In the genomic region with DNA sequence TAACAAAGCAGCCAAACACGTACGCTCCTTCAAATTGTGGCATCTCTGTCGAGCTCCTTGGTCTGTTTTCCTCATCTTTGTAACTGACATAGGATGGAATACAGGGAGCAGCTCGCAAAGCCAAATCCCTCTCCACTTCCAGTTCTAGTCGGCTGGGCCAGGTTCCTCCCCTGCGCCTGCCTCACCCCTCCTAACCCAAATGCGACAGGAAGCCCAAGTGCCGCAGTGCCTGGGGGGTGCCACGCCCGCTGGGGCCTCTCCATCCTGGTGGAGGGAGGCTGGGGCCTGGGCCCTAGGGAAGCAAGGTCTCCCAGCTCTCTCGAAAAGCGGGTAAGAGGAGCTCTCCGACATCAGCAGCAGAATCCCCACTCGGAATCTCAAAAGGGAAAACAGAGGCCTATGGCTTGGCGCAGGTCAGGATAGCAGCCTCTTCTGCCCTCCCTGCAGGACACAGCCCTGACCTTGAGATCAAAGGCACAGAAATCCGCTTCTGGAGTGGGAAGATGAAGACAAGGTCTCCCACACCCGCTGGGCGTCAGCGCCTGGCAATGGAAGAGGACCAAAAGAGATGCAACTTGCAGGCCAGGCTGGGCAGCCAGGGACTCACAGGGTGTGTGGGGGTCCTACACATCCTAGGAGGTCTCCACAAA, we compare ENCODE assay signal across 29 cellular contexts.
DNase-seq lines count a peak whose midpoint lies in the region; ATAC-seq, FAIRE-seq and TF ChIP-seq lines count a peak whose summit lies in the region.
"Had no signal": no experiment of that assay in that cellular context is flagged by ENCODE, and none has a peak within 500 bp of the region (broad histone marks: within the 10 kb centered on the region; RNA-seq: fewer than 3 reads in every experiment).

No MANE protein-coding gene starts in this region.

- TF ChIP-seq RAD21 in HCT116 (IDR thresholded peaks at IDR 0.05; ENCODE audit: low read depth) (no peak), H1 (IDR thresholded peaks at IDR 0.05 in 1 of 2, conservative IDR thresholded peaks at IDR 0.05 in 1 of 2; ENCODE audit: low read depth in 2 of 2, low read length in 2 of 2) (no peak)

- H3K4me3 Mint-ChIP-seq in nephron = peak overlapping the region in 2 of 3 experiments; percentile 8 to 42
- H3K4me3 Mint-ChIP-seq: activated B cell treated with CpG ODN at 0.5 μM for 24 hours; activated CD4-positive, alpha-beta T cell treated with anti-CD3 and anti-CD28 coated beads, Interleukin-2, amount 10 ng/mL, durations not matched to agents 7 days and 5 days; activated T-cell treated with anti-CD3 and anti-CD28 coated beads, Interleukin-2, amount 50 U/mL, for 24 hours; natural killer cell treated with Interleukin-12 subunit alpha and Interleukin-12 subunit beta and Interleukin-15 and Interleukin-18, amount 100 ng/mL, for 72 hours had no signal

- peak overlapping the region; percentile 82; the same call in 1 of the 2 replicates for H2AK5ac ChIP-seq in H1 (ENCODE audit: low read depth, low read length)

- H3K4me2 ChIP-seq in HCT116 (ENCODE audit: low read length) (no peak overlapping the region), H1 (ENCODE audit: insufficient read depth in 1 of 2, low read depth in 2 of 2, low read length in 2 of 2) (peak overlapping the region; percentile 82 to 99)

- H3K18ac ChIP-seq in H1 (ENCODE audit: extremely low read depth, low read length) = peak overlapping the region; percentile 55

- no peak overlapping the region; the same call in 1 of the 2 replicates for H2BK15ac ChIP-seq in H1 (ENCODE audit: low read length)

- H3K4me1 ChIP-seq in ES-I3 (ENCODE audit: insufficient read depth, low read length) (peaks cover 43% of the 10 kb centered on the region), HCT116 (ENCODE audit: control insufficient read depth in 1 of 2, insufficient read depth in 2 of 2, low read length in 2 of 2) (peaks cover 23 to 29% of the 10 kb centered on the region in 2 experiments), H1 (replicated peaks in 1 of 4; ENCODE audit: control insufficient read depth in 3 of 4, insufficient read depth in 4 of 4, low read length in 3 of 4) (peaks cover 13 to 67% (median 56%) of the 10 kb centered on the region in 4 experiments)

- H3K79me1 ChIP-seq in H1 (ENCODE audit: low read depth, low read length) = peaks cover 12% of the 10 kb centered on the region; the same call in 1 of the 2 replicates

- H4K91ac ChIP-seq in H1 (replicated peaks; ENCODE audit: insufficient read length, low read length) = peak overlapping the region; percentile 5

- H2AFZ ChIP-seq in HCT116 (ENCODE audit: low read depth, low read length, poor library complexity, severe bottlenecking) (no peak overlapping the region), H1 (ENCODE audit: low read length) (no peak overlapping the region)

- 5% methylated on average over 19 of the region's 19 CpGs; no CpG with 5 or more reads in 1 of the 2 experiments for WGBS in H1 (ENCODE audit: extremely low coverage in 1 of 2, insufficient coverage in 1 of 2, insufficient read length in 1 of 2, insufficient replicate concordance in 2 of 2, low coverage in 1 of 2, low lambda C conversion rate in 2 of 2, missing lambda C conversion rate in 1 of 2), 2 experiments

- H3K23ac ChIP-seq in H1 (ENCODE audit: insufficient read length) = no peak overlapping the region

- no peak overlapping the region for H4K5ac ChIP-seq in H1 (ENCODE audit: insufficient read length, low read depth, low read length)

- H3K36me3 Mint-ChIP-seq in nephron (ENCODE audit: low read depth) = no peaks in the 10 kb centered on the region
- H3K36me3 Mint-ChIP-seq: natural killer cell treated with Interleukin-12 subunit alpha and Interleukin-12 subunit beta and Interleukin-15 and Interleukin-18, amount 100 ng/mL, for 72 hours had no signal

- peaks cover 76% of the 10 kb centered on the region for H3K27me3 Mint-ChIP-seq in nephron (ENCODE audit: low read depth)

- DNase-seq in HCT116 (ENCODE audit: low read depth, low spot score) (no peak), H1 (ENCODE audit: low read depth in 1 of 2, low spot score in 2 of 2) (peak in 1 of 2 experiments; percentile 67), ureter (ENCODE audit: low spot score) (no peak), GF-D8 (lab: John Stamatoyannopoulos, UW) (no peak), AG08395 (ENCODE audit: low spot score) (no peak)
- DNase-seq: activated B cell treated with CpG ODN at 0.5 μM for 24 hours; activated CD4-positive, alpha-beta T cell treated with anti-CD3 and anti-CD28 coated beads, Interleukin-2, amount 10 ng/mL, durations not matched to agents 7 days and 5 days; activated gamma-delta T cell; Calu3; cortex of kidney; effector memory CD4-positive, alpha-beta T cell; GOT3; Karpas-422; NCI-H1417; NCI-H2029 treated with DMSO at 0.1 percent for 48 hours; NCI-H345; ovary; Peyer's patch; SHP77 treated with DMSO at 0.1 percent for 48 hours; stimulated activated naive CD4-positive, alpha-beta T cell treated with Interleukin-2 at 50 U/mL for 16 hours; upper lobe of right lung had no signal

- BruUV-seq in HCT116 (replicated peaks; lab: Mats Ljungman, UMichigan) = no TSS peak

- RAD21 ChIA-PET in HCT116 (lab: Charles Lee; ENCODE audit: low non-redundant PET in 1 of 2, low total read pairs in 2 of 2, uncharacterized antibody in 2 of 2, unreplicated experiment in 2 of 2) = no interaction called here

- H2BK12ac ChIP-seq in H1 (ENCODE audit: low read depth, low read length) = peak overlapping the region; percentile 64

- H3K9ac ChIP-seq in ES-I3 (ENCODE audit: low read depth, low read length) = peak overlapping the region; percentile 72
- H3K9ac ChIP-seq in HCT116 (ENCODE audit: low read length) = no peak overlapping the region
- H3K9ac ChIP-seq in H1 (replicated peaks in 1 of 4; ENCODE audit: extremely low read depth in 1 of 4, low read depth in 3 of 4, low read length in 3 of 4) = peak overlapping the region in 1 of 4 experiments; percentile 39; a peak in 1 of 7 replicates

- H4K20me1 ChIP-seq in HCT116 (ENCODE audit: insufficient read depth) (no peaks in the 10 kb centered on the region), H1 (replicated peaks in 1 of 2; ENCODE audit: control insufficient read depth in 1 of 2, insufficient read depth in 2 of 2, low read length in 2 of 2) (peaks cover 14 to 20% of the 10 kb centered on the region in 2 experiments)

- no peak overlapping the region for H3K27ac Mint-ChIP-seq in nephron
- H3K27ac Mint-ChIP-seq: activated B cell treated with CpG ODN at 0.5 μM for 24 hours; activated CD4-positive, alpha-beta T cell treated with anti-CD3 and anti-CD28 coated beads, Interleukin-2, amount 10 ng/mL, durations not matched to agents 7 days and 5 days; activated T-cell treated with anti-CD3 and anti-CD28 coated beads, Interleukin-2, amount 50 U/mL, for 24 hours; natural killer cell treated with Interleukin-12 subunit alpha and Interleukin-12 subunit beta and Interleukin-15 and Interleukin-18, amount 100 ng/mL, for 72 hours had no signal

- H3K14ac ChIP-seq in H1 (ENCODE audit: insufficient read length) = no peak overlapping the region

- no peak overlapping the region for H3K56ac ChIP-seq in H1 (replicated peaks; ENCODE audit: insufficient read length, low read depth, low read length)

- H3K9me3 ChIP-seq in ES-I3 (ENCODE audit: control insufficient read depth, insufficient read depth, low read length) (no peaks in the 10 kb centered on the region; the same call in 1 of the 2 replicates), HCT116 (ENCODE audit: control insufficient read depth in 1 of 2, insufficient read depth in 1 of 2, low read depth in 1 of 2, low read length in 2 of 2) (no peaks in the 10 kb centered on the region), H1 (ENCODE audit: insufficient read depth in 2 of 2, low read depth in 1 of 2, low read length in 1 of 2) (no peaks in the 10 kb centered on the region)
- H3K9me3 ChIP-seq: ovary, Peyer's patch, upper lobe of right lung had no signal

- no peak overlapping the region for H3K4me3 ChIP-seq in HCT116 (replicated peaks in 1 of 2; ENCODE audit: low read depth in 1 of 2, low read length in 2 of 2)
- H3K4me3 ChIP-seq in H1 (ENCODE audit: extremely low read depth in 1 of 4, insufficient read depth in 2 of 4, low read depth in 3 of 4, low read length in 4 of 4) = peak overlapping the region; percentile 30 to 76 (median 58); a peak in 6 of 8 replicates
- H3K4me3 ChIP-seq: lung, ovary, Peyer's patch, skin epidermis, upper lobe of right lung had no signal

- H4K8ac ChIP-seq in H1 (ENCODE audit: extremely low read depth, insufficient read depth, low read length) = no peak overlapping the region

- H3K9me2 ChIP-seq in HCT116 (ENCODE audit: insufficient read depth) = no peaks in the 10 kb centered on the region

- peak overlapping the region; percentile 80 for H2BK20ac ChIP-seq in H1 (ENCODE audit: low read length)

- CTCF ChIA-PET in HCT116 (lab: Charles Lee) (no interaction called here), H1 (lab: Charles Lee; ENCODE audit: partially characterized antibody) (interaction anchor here (0.6 to 8.1 kb wide), 5 partner anchors 9 to 165 kb away, joined by 3 to 45 read pairs (median 4); no protein-coding TSS in a partner anchor)

- POLR2A ChIA-PET in HCT116 (lab: Charles Lee) = no interaction called here
- POLR2A ChIA-PET in H1 (lab: Charles Lee; ENCODE audit: partially characterized antibody) = interaction anchor here (1.0 to 5.9 kb wide), 13 partner anchors 9 to 165 kb away, joined by 3 to 36 read pairs (median 4); no protein-coding TSS in a partner anchor

- no peak overlapping the region for H2BK120ac ChIP-seq in H1 (replicated peaks; ENCODE audit: low read depth, low read length)

- ATAC-seq in HCT116 (no peak), GM21717 (IDR thresholded peaks at IDR 0.05; ENCODE audit: unreplicated experiment) (no peak)
- ATAC-seq: natural killer cell treated with Interleukin-12 subunit alpha and Interleukin-12 subunit beta and Interleukin-15 and Interleukin-18, amount 100 ng/mL, for 72 hours; upper lobe of right lung had no signal

- H2BK5ac ChIP-seq in H1 (ENCODE audit: low read depth, low read length) = peak overlapping the region; percentile 96; the same call in 1 of the 2 replicates

- intact Hi-C loops in HCT116 (cut with micrococcal nuclease) = no loop called here

- H3K36me3 ChIP-seq in ES-I3 (ENCODE audit: insufficient read depth, low read length) (no peaks in the 10 kb centered on the region), HCT116 (ENCODE audit: control insufficient read depth in 1 of 2, insufficient read depth in 2 of 2, low read length in 2 of 2) (no peaks in the 10 kb centered on the region), H1 (ENCODE audit: control insufficient read depth in 2 of 4, insufficient read depth in 4 of 4, low read length in 3 of 4) (peaks cover 0 to 5% (median 0%) of the 10 kb centered on the region in 4 experiments; a peak in 2 of 8 replicates)
- H3K36me3 ChIP-seq: ovary, Peyer's patch, upper lobe of right lung had no signal

- peak; percentile 28 for FAIRE-seq in H1 (lab: Jason Lieb, UNC)
- FAIRE-seq: GM18507 had no signal

- H3K9me3 Mint-ChIP-seq in nephron = no peaks in the 10 kb centered on the region
- H3K9me3 Mint-ChIP-seq: activated B cell treated with CpG ODN at 0.5 μM for 24 hours; activated CD4-positive, alpha-beta T cell treated with anti-CD3 and anti-CD28 coated beads, Interleukin-2, amount 10 ng/mL, durations not matched to agents 7 days and 5 days; activated T-cell treated with anti-CD3 and anti-CD28 coated beads, Interleukin-2, amount 50 U/mL, for 24 hours; natural killer cell treated with Interleukin-12 subunit alpha and Interleukin-12 subunit beta and Interleukin-15 and Interleukin-18, amount 100 ng/mL, for 72 hours had no signal

- peaks cover 18% of the 10 kb centered on the region for H3K4me1 Mint-ChIP-seq in nephron

- H3K27ac ChIP-seq in HCT116 (ENCODE audit: low read depth, low read length) (no peak overlapping the region; the same call in 1 of the 2 replicates), H1 (ENCODE audit: low read depth, low read length) (no peak overlapping the region)
- H3K27ac ChIP-seq: ovary, Peyer's patch, skin epidermis, upper lobe of right lung had no signal

- H3K27me3 ChIP-seq in HCT116 (ENCODE audit: insufficient read depth, low read length) (no peaks in the 10 kb centered on the region), H1 (replicated peaks in 1 of 4; ENCODE audit: control insufficient read depth in 3 of 4, extremely low read depth in 1 of 4, insufficient read depth in 3 of 4, low read length in 3 of 4) (peaks cover 27 to 59% (median 55%) of the 10 kb centered on the region in 4 experiments)

- TF ChIP-seq CTCF in HCT116 (IDR thresholded peaks at IDR 0.05 in 2 of 3, conservative IDR thresholded peaks at IDR 0.05 in 1 of 3; ENCODE audit: borderline replicate concordance in 1 of 3, insufficient read depth in 1 of 3, low read depth in 2 of 3, low read length in 2 of 3) = no peak
- TF ChIP-seq CTCF in H1 (IDR thresholded peaks at IDR 0.05; ENCODE audit: control extremely low read depth in 1 of 3, insufficient read depth in 1 of 3, low read depth in 1 of 3, low read length in 3 of 3) = no peak
- no peak for TF ChIP-seq CTCF in nephron (IDR thresholded peaks at IDR 0.05; ENCODE audit: unreplicated experiment in 3 of 3)

- TF ChIP-seq EP300 in H1 (IDR thresholded peaks at IDR 0.05; ENCODE audit: borderline replicate concordance in 1 of 2, low read depth in 2 of 2, low read length in 2 of 2) = peak in 1 of 2 experiments; percentile 15; a peak in 1 of 3 replicates

- peaks cover 44% of the 10 kb centered on the region for H3K79me2 ChIP-seq in HCT116 (ENCODE audit: insufficient read depth, low read length)
- H3K79me2 ChIP-seq in H1 (ENCODE audit: control insufficient read depth in 1 of 2, insufficient read depth in 2 of 2, low read length in 2 of 2) = peaks cover 2 to 22% of the 10 kb centered on the region in 2 experiments; a peak in 2 of 4 replicates

- TF ChIP-seq POLR2A in HCT116 (IDR thresholded peaks at IDR 0.05; ENCODE audit: borderline replicate concordance, extremely low read depth, insufficient read depth, insufficient read length) = no peak
- TF ChIP-seq POLR2A in H1 (IDR thresholded peaks at IDR 0.05; ENCODE audit: control extremely low read depth in 1 of 2, low read depth in 2 of 2, low read length in 2 of 2) = no peak

- peaks cover 26% of the 10 kb centered on the region for H3K23me2 ChIP-seq in H1 (ENCODE audit: low read depth, low read length)

- no peak overlapping the region for H3K4ac ChIP-seq in H1 (replicated peaks; ENCODE audit: insufficient read length, low read depth, low read length)

Comparison
In these comparisons a context has a peak if more than half of its experiments do, and no peak if none do; other contexts are left out.
1. H3K4me3 ChIP-seq: peak in H1 (4 of 4); none in HCT116 (0 of 2).